In the genomic region with DNA sequence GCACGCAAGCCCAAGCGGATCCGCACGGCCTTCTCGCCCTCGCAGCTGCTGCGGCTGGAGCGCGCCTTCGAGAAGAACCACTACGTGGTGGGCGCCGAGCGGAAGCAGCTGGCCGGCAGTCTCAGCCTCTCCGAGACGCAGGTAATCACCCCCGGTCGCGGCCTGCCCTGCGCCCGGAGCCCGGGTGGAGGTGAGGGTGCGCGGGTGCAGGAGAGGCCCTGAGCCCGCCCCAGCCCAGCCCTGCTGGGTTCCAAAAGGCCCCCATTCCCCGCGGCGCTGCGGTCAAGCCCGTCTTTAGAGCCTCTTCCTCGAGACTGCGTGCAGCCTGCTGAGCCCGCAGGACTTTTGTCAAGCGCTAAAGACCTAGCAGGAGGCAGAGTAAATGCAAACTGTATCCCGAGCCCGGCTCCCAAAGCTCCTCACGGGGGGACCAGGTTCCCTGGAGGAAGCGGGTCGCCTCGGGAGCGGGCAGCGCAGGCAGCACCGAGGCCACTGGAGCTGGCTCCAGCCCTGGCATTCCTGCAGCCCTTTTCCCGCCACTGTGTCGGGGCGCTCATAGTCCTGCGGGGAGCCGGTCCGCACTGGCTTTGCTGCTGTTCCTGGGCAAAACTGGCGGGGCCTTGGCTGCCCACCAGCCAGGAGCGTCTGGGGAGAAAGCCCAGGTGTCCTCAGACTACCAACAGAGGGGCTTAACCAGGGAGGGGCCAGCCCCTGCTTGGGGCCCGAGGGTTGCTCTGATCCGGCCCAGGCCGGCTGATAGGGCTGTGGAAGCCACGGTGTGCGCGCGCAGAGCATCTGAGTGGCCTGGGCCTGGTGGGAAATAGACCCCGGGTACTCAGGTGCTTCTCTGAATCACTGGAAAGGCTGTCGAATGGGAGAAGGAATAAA, we compare ENCODE assay signal across 8 cellular contexts. TPM values are rescaled to one million over a fixed set of nuclear protein-coding genes. Genes with fewer than 3 reads are reported as not detected.
A peak's percentile ranks its signal among the peaks of the same experiment; 100 is the strongest.
DNase-seq lines count a peak whose midpoint lies in the region; ATAC-seq and TF ChIP-seq lines count a peak whose summit lies in the region.

No MANE protein-coding gene starts in this region.

- BruUV-seq in Panc1 (replicated peaks; lab: Mats Ljungman, UMichigan): no TSS peak

- H3K4me1 ChIP-seq in Panc1 (ENCODE audit: control insufficient read depth, insufficient read depth, low read length) (no peaks in the 10 kb centered on the region), left lung (peaks cover 8 to 23% of the 10 kb centered on the region in 2 donors), esophagus squamous epithelium (peaks cover 16 to 31% (median 22%) of the 10 kb centered on the region in 3 donors)

- no peaks in the 10 kb centered on the region for H3K9me3 ChIP-seq in Panc1 (ENCODE audit: control insufficient read depth, insufficient read depth, low read depth, low read length)
- no peaks in the 10 kb centered on the region for H3K9me3 ChIP-seq in left lung
- H3K9me3 ChIP-seq in esophagus squamous epithelium: no peaks in the 10 kb centered on the region

- WGBS in esophagus squamous epithelium, 2 donors: 3 to 42% methylated on average over 6 to 14 of the region's 61 CpGs

- peak; percentile 54; the same call in 1 of the 2 replicates for ATAC-seq in Panc1
- peak; percentile 26 for ATAC-seq in left lung
- ATAC-seq in GM19467 (IDR thresholded peaks at IDR 0.05; ENCODE audit: unreplicated experiment): no peak

- TF ChIP-seq CTCF in Panc1 (IDR thresholded peaks at IDR 0.05) (no peak), left lung (IDR thresholded peaks at IDR 0.05) (no peak), esophagus squamous epithelium (IDR thresholded peaks at IDR 0.05) (no peak)

- no peak overlapping the region for H3K27ac ChIP-seq in Panc1 (ENCODE audit: low read length)
- H3K27ac ChIP-seq in left lung: no peak overlapping the region
- no peak overlapping the region for H3K27ac ChIP-seq in esophagus squamous epithelium

- POLR2A ChIA-PET in Panc1 (lab: Charles Lee): no interaction called here

- H3K27me3 ChIP-seq in Panc1 (ENCODE audit: control insufficient read depth, insufficient read depth, low read length) (peaks cover 41% of the 10 kb centered on the region), left lung (peaks cover 96 to 100% of the 10 kb centered on the region in 2 donors), esophagus squamous epithelium (peaks cover 44 to 100% (median 65%) of the 10 kb centered on the region in 4 donors)

- CTCF ChIA-PET in Panc1 (lab: Charles Lee): interaction anchor here (0.5 kb wide), 1 partner anchor 46 kb away, joined by 3 read pairs; no protein-coding TSS in a partner anchor

- DNase-seq in stimulated activated CD4-positive, alpha-beta T cell treated with anti-CD3 and anti-CD28 coated beads, Interleukin-15, amount 100 ng/mL, for 24 hours: peak; percentile 32
- no peak for DNase-seq in stimulated activated CD4-positive, alpha-beta T cell treated with anti-CD3 and anti-CD28 coated beads, Interleukin-4, amount 100 ng/mL, for 1 hour
- DNase-seq in Panc1 (ENCODE audit: low read depth, low spot score) (no peak), left lung (peak in 1 of 2 donors; percentile 73), NCI-H1694 (lab: John Stamatoyannopoulos, UW) (no peak), esophagus squamous epithelium (lab: John Stamatoyannopoulos, UW) (no peak), OCI-M1 (lab: John Stamatoyannopoulos, UW) (no peak)

- intact Hi-C loops in Panc1 (cut with micrococcal nuclease; ENCODE audit: unreplicated experiment) (no loop called here), left lung (cut with DNase I) (no loop called here), esophagus squamous epithelium (cut with DNase I) (no loop called here)

- in situ Hi-C loops in Panc1 (cut with HindIII; ENCODE audit: low pct_unique_long_range_greater_than_20kb, low sequenced_read_pairs): no loop called here

- H3K36me3 ChIP-seq in Panc1 (ENCODE audit: control insufficient read depth, insufficient read depth, low read length): no peaks in the 10 kb centered on the region
- H3K36me3 ChIP-seq in left lung: no peaks in the 10 kb centered on the region
- H3K36me3 ChIP-seq in esophagus squamous epithelium: no peaks in the 10 kb centered on the region

- H3K4me3 ChIP-seq in Panc1 (ENCODE audit: low read depth in 2 of 2, low read length in 2 of 2) (no peak overlapping the region), left lung (no peak overlapping the region), esophagus squamous epithelium (peak overlapping the region in 2 of 4 donors; percentile 20 to 29)

- no peak for TF ChIP-seq POLR2A in esophagus squamous epithelium (IDR thresholded peaks at IDR 0.05)

RNA-seq across cellular contexts. Expression of gene EMX1, which starts 7.3 kb away (rescaled TPM):
- total RNA-seq in Panc1 (2021; ENCODE audit: unreplicated experiment): 0.36 TPM
- 0.52 TPM for polyA plus RNA-seq in Panc1 (2012; ENCODE audit: insufficient read length)
- total RNA-seq in left lung: not detected
- under 1 TPM in 1 of 4 donors, not detected in 3; 0.15 TPM for total RNA-seq in esophagus squamous epithelium

RNA-seq across cellular contexts. Expression of gene SPR, which starts 37.4 kb away (rescaled TPM):
- total RNA-seq in Panc1 (2021; ENCODE audit: unreplicated experiment) (75.4 TPM), left lung (10 to 100 TPM; 38.1 to 41.9 TPM), esophagus squamous epithelium (10 to 100 TPM; 16.6 to 30.9 (median 22.8) TPM)
- polyA plus RNA-seq in Panc1 (2012; ENCODE audit: insufficient read length): 96.2 TPM
